7 cellular contexts compared by ENCODE assay signal in the genomic region with DNA sequence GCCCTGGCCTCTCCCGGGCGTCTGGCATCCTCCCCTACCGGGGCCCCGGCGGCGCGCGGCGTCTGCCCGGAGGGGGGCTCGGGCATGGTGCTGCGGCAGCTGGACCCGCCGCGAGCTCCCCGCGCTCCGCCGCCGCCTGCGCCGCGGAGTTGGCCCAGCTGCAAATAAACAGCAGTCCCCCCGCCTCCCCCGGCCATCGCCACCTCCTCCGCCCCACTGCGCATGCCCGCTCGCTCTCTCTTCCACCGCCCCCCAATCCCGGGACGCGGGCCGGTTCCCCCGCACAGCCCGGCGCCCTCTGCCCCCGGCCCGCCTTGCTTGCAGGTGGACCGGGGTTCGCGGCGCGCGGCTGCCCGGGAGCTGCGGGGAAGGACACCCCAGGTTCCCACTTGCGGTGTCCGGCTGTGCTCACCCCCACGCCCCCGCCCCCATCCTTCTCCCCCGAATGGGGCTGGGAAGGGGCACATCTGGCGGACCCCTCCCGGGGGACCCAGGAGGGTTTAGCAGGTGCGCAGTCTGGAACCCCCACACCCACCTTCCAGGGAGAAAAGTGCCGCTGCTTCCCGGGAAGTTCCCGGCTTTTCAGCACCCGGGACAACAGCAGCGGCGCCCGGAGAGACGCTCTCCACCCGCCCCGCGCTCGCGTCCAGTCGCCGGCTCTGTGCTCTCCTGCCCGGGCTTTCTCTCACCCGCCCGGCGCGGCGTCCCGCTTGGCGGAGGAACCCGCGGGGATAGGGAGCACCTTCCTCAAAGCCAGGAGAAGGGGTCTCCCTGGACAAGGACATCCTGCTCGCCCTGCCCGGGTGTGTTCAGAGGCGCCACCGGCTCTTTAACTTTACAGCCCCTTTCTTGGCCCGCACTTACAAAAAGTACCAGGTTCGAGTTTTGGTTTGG. TPM values are rescaled to one million over a fixed set of nuclear protein-coding genes. Genes with fewer than 3 reads are reported as not detected.
DNase-seq lines count a peak whose midpoint lies in the region; ATAC-seq and TF ChIP-seq lines count a peak whose summit lies in the region.

A gene (minus strand): TSS at position 170 of the 894 bp plus-strand sequence. CDS start 191 bp downstream, outside the sequence.

- H3K27ac ChIP-seq in HL-60 (replicated peaks) (no peak within 1 kb of the TSS), foreskin keratinocyte (no peak within 1 kb of the TSS)

- peaks cover 17% of the 10 kb centered on the region for H3K9me3 Mint-ChIP-seq in WTC11
- H3K9me3 Mint-ChIP-seq in neural crest cell, result peaks cover 7% of the 10 kb centered on the region

- H3K27ac Mint-ChIP-seq in WTC11 (no peak within 1 kb of the TSS), neural crest cell (ENCODE audit: unreplicated experiment) (peak within 1 kb of the TSS; percentile 50)

- in situ Hi-C loops in GM13976 (cut with MboI; ENCODE audit: low sequenced_read_pairs, unreplicated experiment), result no loop called here

- no peaks in the 10 kb centered on the region for H3K4me1 ChIP-seq in foreskin keratinocyte

- ATAC-seq in WTC11 (peak; percentile 74), foreskin keratinocyte (peak; percentile 75), GM18868 (IDR thresholded peaks at IDR 0.05; ENCODE audit: unreplicated experiment) (no peak)

- peaks cover 29% of the 10 kb centered on the region for H3K4me1 Mint-ChIP-seq in WTC11
- peaks cover 22% of the 10 kb centered on the region for H3K4me1 Mint-ChIP-seq in neural crest cell

- CTCF ChIA-PET in WTC11 (lab: Charles Lee), result interaction anchor here (1.0 to 2.1 kb wide), 3 partner anchors 106 to 315 kb away, joined by 3 to 6 read pairs (median 5); no protein-coding TSS in a partner anchor

- H3K36me3 Mint-ChIP-seq in WTC11, result peaks cover 17% of the 10 kb centered on the region
- peaks cover 12% of the 10 kb centered on the region for H3K36me3 Mint-ChIP-seq in neural crest cell (ENCODE audit: low read depth)

- H3K4me3 ChIP-seq in HL-60 (replicated peaks; ENCODE audit: insufficient read depth, low read length), result peak within 1 kb of the TSS; percentile 47

- POLR2A ChIA-PET in WTC11 (lab: Charles Lee), result no interaction called here

- peaks cover 17% of the 10 kb centered on the region for H3K27me3 Mint-ChIP-seq in WTC11 (ENCODE audit: low read depth)
- peaks cover 42% of the 10 kb centered on the region for H3K27me3 Mint-ChIP-seq in neural crest cell (ENCODE audit: low read depth)

- no peak for TF ChIP-seq CTCF in GM13976 (IDR thresholded peaks at IDR 0.05; ENCODE audit: borderline replicate concordance, control extremely low read depth, extremely low read depth, insufficient read depth, missing control alignments)
- TF ChIP-seq CTCF in HL-60 (IDR thresholded peaks at IDR 0.05; ENCODE audit: insufficient read depth, low read length), result no peak
- no peak for TF ChIP-seq CTCF in WTC11 (IDR thresholded peaks at IDR 0.05)
- no peak for TF ChIP-seq CTCF in foreskin keratinocyte (conservative IDR thresholded peaks at IDR 0.05)
- no peak for TF ChIP-seq CTCF in neural crest cell (conservative IDR thresholded peaks at IDR 0.05)

- H3K27me3 ChIP-seq in HL-60 (ENCODE audit: insufficient read depth, poor library complexity, severe bottlenecking), result peaks cover 36% of the 10 kb centered on the region
- peaks cover 83% of the 10 kb centered on the region for H3K27me3 ChIP-seq in foreskin keratinocyte

- DNase-seq in GM13976 (ENCODE audit: low spot score), result peak; percentile 13
- DNase-seq in HL-60 (ENCODE audit: low read depth in 1 of 2, low spot score in 1 of 2), result peak in 1 of 2 experiments; percentile 10
- DNase-seq in WTC11 (ENCODE audit: low spot score), result peak; percentile 80
- DNase-seq in foreskin keratinocyte, result peak in 1 of 2 donors; percentile 22
- peak; percentile 69 for DNase-seq in neural crest cell (ENCODE audit: low read depth, low spot score)
- no peak for DNase-seq in AML-193 (lab: John Stamatoyannopoulos, UW)

- H3K4me3 Mint-ChIP-seq in WTC11 (peak within 1 kb of the TSS; percentile 88), neural crest cell (peak within 1 kb of the TSS; percentile 93)

TF ChIP-seq in WTC11, 78 proteins besides CTCF, POLR2A, EP300 and RAD21 (continues in another document):
- no peak for TF ChIP-seq ZNF317 (CRISPR knock-in tag; IDR thresholded peaks at IDR 0.05; ENCODE audit: borderline replicate concordance, low read depth)
- TF ChIP-seq MYBL2 (CRISPR knock-in tag; IDR thresholded peaks at IDR 0.05), result peak; percentile 54; the same call in 1 of the 2 replicates
- TF ChIP-seq, protein P1, sequence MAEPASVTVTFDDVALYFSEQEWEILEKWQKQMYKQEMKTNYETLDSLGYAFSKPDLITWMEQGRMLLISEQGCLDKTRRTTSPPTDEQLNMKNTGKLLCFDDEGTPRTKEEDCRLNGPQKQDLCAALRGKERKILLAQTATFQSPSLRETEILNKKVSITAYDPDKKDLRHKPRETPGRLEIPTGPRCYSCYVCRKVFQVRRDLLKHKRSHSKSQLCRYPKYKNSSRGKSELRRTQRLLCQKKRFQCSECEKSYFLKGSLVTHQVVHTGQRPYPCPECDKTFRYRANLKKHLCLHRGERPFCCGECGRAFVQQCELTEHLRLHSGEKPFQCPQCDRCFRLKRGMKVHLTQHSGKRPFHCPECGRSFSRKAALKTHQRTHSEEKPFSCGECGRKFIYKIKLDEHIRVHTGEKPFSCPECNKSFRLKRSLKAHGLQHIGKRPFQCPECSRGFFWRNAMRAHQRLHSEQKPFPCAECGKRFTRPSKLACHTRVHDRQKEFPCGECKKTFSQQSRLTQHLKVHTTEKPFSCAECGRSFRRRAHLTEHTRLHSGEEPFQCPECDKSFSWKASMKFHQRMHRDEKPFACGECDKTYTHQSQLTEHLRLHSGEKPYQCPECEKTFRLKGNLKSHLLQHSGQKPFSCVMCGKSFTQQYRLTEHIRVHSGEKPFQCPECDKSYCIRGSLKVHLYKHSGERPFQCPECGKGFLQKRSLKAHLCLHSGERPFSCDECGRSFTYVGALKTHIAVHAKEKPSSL (CRISPR knock-in tag; conservative IDR thresholded peaks at IDR 0.05), result no peak
- TF ChIP-seq NFYB (CRISPR knock-in tag; conservative IDR thresholded peaks at IDR 0.05; ENCODE audit: low read depth), result no peak
- no peak for TF ChIP-seq ZNF138 (CRISPR knock-in tag; conservative IDR thresholded peaks at IDR 0.05)
- no peak for TF ChIP-seq RELA (CRISPR knock-in tag; IDR thresholded peaks at IDR 0.05; ENCODE audit: borderline replicate concordance)
- peak; percentile 43; the same call in 1 of the 2 replicates for TF ChIP-seq FOXP1 (CRISPR knock-in tag; IDR thresholded peaks at IDR 0.05; ENCODE audit: borderline replicate concordance)
- TF ChIP-seq, protein P2, sequence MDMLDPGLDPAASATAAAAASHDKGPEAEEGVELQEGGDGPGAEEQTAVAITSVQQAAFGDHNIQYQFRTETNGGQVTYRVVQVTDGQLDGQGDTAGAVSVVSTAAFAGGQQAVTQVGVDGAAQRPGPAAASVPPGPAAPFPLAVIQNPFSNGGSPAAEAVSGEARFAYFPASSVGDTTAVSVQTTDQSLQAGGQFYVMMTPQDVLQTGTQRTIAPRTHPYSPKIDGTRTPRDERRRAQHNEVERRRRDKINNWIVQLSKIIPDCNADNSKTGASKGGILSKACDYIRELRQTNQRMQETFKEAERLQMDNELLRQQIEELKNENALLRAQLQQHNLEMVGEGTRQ (CRISPR knock-in tag; IDR thresholded peaks at IDR 0.05), result no peak
- no peak for TF ChIP-seq TEAD4 (CRISPR knock-in tag; IDR thresholded peaks at IDR 0.05)
- TF ChIP-seq, protein P3, sequence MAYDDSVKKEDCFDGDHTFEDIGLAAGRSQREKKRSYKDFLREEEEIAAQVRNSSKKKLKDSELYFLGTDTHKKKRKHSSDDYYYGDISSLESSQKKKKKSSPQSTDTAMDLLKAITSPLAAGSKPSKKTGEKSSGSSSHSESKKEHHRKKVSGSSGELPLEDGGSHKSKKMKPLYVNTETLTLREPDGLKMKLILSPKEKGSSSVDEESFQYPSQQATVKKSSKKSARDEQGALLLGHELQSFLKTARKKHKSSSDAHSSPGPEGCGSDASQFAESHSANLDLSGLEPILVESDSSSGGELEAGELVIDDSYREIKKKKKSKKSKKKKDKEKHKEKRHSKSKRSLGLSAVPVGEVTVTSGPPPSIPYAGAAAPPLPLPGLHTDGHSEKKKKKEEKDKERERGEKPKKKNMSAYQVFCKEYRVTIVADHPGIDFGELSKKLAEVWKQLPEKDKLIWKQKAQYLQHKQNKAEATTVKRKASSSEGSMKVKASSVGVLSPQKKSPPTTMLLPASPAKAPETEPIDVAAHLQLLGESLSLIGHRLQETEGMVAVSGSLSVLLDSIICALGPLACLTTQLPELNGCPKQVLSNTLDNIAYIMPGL (CRISPR knock-in tag; IDR thresholded peaks at IDR 0.05), result peak; percentile 17; the same call in 1 of the 2 replicates
- TF ChIP-seq, protein P4, sequence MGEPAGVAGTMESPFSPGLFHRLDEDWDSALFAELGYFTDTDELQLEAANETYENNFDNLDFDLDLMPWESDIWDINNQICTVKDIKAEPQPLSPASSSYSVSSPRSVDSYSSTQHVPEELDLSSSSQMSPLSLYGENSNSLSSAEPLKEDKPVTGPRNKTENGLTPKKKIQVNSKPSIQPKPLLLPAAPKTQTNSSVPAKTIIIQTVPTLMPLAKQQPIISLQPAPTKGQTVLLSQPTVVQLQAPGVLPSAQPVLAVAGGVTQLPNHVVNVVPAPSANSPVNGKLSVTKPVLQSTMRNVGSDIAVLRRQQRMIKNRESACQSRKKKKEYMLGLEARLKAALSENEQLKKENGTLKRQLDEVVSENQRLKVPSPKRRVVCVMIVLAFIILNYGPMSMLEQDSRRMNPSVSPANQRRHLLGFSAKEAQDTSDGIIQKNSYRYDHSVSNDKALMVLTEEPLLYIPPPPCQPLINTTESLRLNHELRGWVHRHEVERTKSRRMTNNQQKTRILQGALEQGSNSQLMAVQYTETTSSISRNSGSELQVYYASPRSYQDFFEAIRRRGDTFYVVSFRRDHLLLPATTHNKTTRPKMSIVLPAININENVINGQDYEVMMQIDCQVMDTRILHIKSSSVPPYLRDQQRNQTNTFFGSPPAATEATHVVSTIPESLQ (CRISPR knock-in tag; IDR thresholded peaks at IDR 0.05), result no peak
- peak; percentile 27; the same call in 1 of the 2 replicates for TF ChIP-seq FOXK1 (CRISPR knock-in tag; IDR thresholded peaks at IDR 0.05)
- TF ChIP-seq, protein P5, sequence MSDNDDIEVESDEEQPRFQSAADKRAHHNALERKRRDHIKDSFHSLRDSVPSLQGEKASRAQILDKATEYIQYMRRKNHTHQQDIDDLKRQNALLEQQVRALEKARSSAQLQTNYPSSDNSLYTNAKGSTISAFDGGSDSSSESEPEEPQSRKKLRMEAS (CRISPR knock-in tag; IDR thresholded peaks at IDR 0.05), result no peak
- TF ChIP-seq CREB1 (CRISPR knock-in tag; IDR thresholded peaks at IDR 0.05), result no peak

RNA-seq across cellular contexts. Expression of the gene that starts here (rescaled TPM):
- total RNA-seq in WTC11 (2021) (13.9 to 17.3 TPM (median 13.9 TPM) in 3 replicates), foreskin keratinocyte (0.10 and 0.25 TPM in 2 replicates), neural crest cell (13.1 and 13.2 TPM in 2 replicates)
- polyA plus RNA-seq in foreskin keratinocyte, result 0.04 and 0.10 TPM in 2 replicates

Comparison
In these comparisons a context has a peak if more than half of its experiments do, and no peak if none do; other contexts are left out.
1. RNA of the gene that starts here (total RNA-seq): 13.9 to 17.3 TPM in WTC11 and 13.1 to 13.2 TPM in neural crest cell; 0.10 to 0.25 TPM in foreskin keratinocyte; every median in the first group is over 10 times any median in the second.
2. Peak in ATAC-seq in foreskin keratinocyte; RNA of the gene not detected or under 1 TPM.
3. DNase-seq: peak in GM13976 (single experiment), WTC11 (single experiment) and neural crest cell (single experiment); none in AML-193 (0 of 2).